Comparison of ENCODE assay signal across 11 cellular contexts in genomic region chr13:46603165-46603603, GRCh38. TPM values are rescaled to one million over a fixed set of nuclear protein-coding genes. Genes with fewer than 3 reads are reported as not detected.
DNase-seq lines count a peak whose midpoint lies in the region; ATAC-seq, FAIRE-seq and TF ChIP-seq lines count a peak whose summit lies in the region.
"Had no signal": no experiment of that assay in that cellular context is flagged by ENCODE, and none has a peak within 500 bp of the region (broad histone marks: within the 10 kb centered on the region; RNA-seq: fewer than 3 reads in every experiment).

No MANE protein-coding gene starts in this region.

- H3K4me3 Mint-ChIP-seq in astrocyte (ENCODE audit: unreplicated experiment): no peak overlapping the region

- no peaks in the 10 kb centered on the region for H3K9me3 ChIP-seq in BLaER1
- no peaks in the 10 kb centered on the region for H3K9me3 ChIP-seq in HCT116 (ENCODE audit: control insufficient read depth in 1 of 2, insufficient read depth in 1 of 2, low read depth in 1 of 2, low read length in 2 of 2)
- H3K9me3 ChIP-seq in astrocyte (ENCODE audit: insufficient read depth, low read depth, low read length): no peaks in the 10 kb centered on the region
- no peaks in the 10 kb centered on the region for H3K9me3 ChIP-seq in right lobe of liver

- H4K20me1 ChIP-seq in BLaER1: peaks cover 30% of the 10 kb centered on the region; the same call in 1 of the 2 replicates
- no peaks in the 10 kb centered on the region for H4K20me1 ChIP-seq in HCT116 (ENCODE audit: insufficient read depth)
- H4K20me1 ChIP-seq in astrocyte (ENCODE audit: insufficient read depth, low read length): peaks cover 86% of the 10 kb centered on the region

- H3K9me3 Mint-ChIP-seq in astrocyte (ENCODE audit: unreplicated experiment): no peaks in the 10 kb centered on the region

- 0 out of 2 replicates have a peak overlapping the region, but pooled peaks have one; percentile 18 for H3K4me2 ChIP-seq in BLaER1
- H3K4me2 ChIP-seq in HCT116 (ENCODE audit: low read length): peak overlapping the region; percentile 70
- H3K4me2 ChIP-seq in astrocyte (ENCODE audit: low read length): no peak overlapping the region

- no peak overlapping the region for H3K27ac Mint-ChIP-seq in astrocyte (ENCODE audit: unreplicated experiment)

- H3K27me3 ChIP-seq in BLaER1 (no peaks in the 10 kb centered on the region), HCT116 (ENCODE audit: insufficient read depth, low read length) (no peaks in the 10 kb centered on the region), astrocyte (ENCODE audit: insufficient read depth, low read length) (no peaks in the 10 kb centered on the region), right lobe of liver (no peaks in the 10 kb centered on the region)

- no peak overlapping the region for H3K9ac ChIP-seq in BLaER1
- H3K9ac ChIP-seq in HCT116 (ENCODE audit: low read length): peak overlapping the region; percentile 23
- H3K9ac ChIP-seq in astrocyte (ENCODE audit: low read length): no peak overlapping the region

- no peak overlapping the region for H3K4me3 ChIP-seq in BLaER1
- no peak overlapping the region for H3K4me3 ChIP-seq in HCT116 (replicated peaks in 1 of 2; ENCODE audit: low read depth in 1 of 2, low read length in 2 of 2)
- H3K4me3 ChIP-seq in astrocyte (ENCODE audit: insufficient read depth, low read depth, low read length): no peak overlapping the region
- H3K4me3 ChIP-seq in right lobe of liver: no peak overlapping the region

- H3K79me2 ChIP-seq in HCT116 (ENCODE audit: insufficient read depth, low read length): peaks cover 66% of the 10 kb centered on the region
- H3K79me2 ChIP-seq in astrocyte (ENCODE audit: insufficient read depth, low read length): peaks cover 71% of the 10 kb centered on the region

- H2AFZ ChIP-seq in HCT116 (ENCODE audit: low read depth, low read length, poor library complexity, severe bottlenecking) (no peak overlapping the region), astrocyte (ENCODE audit: low read depth, low read length) (no peak overlapping the region)

- peaks cover 27% of the 10 kb centered on the region for H3K4me1 Mint-ChIP-seq in astrocyte (ENCODE audit: low read depth, unreplicated experiment)

- POLR2A ChIA-PET in HCT116 (lab: Charles Lee): no interaction called here

- peak; percentile 9 to 66 (median 59); a peak in 4 of 6 replicates for TF ChIP-seq CTCF in HCT116 (IDR thresholded peaks at IDR 0.05 in 2 of 3, conservative IDR thresholded peaks at IDR 0.05 in 1 of 3; ENCODE audit: borderline replicate concordance in 1 of 3, insufficient read depth in 1 of 3, low read depth in 2 of 3, low read length in 2 of 3)
- peak; percentile 12 for TF ChIP-seq CTCF in astrocyte (IDR thresholded peaks at IDR 0.05; ENCODE audit: insufficient read depth, low read depth, low read length)
- TF ChIP-seq CTCF in right lobe of liver (IDR thresholded peaks at IDR 0.05): peak; percentile 35 to 49 (median 41)

- intact Hi-C loops in HCT116 (cut with micrococcal nuclease): loop anchor here (5.0 kb wide), 2 partner anchors 51 to 114 kb away; partner anchors contain the start of gene LRCH1
- intact Hi-C loops in right lobe of liver (cut with DNase I): no loop called here

- BruUV-seq in HCT116 (replicated peaks; lab: Mats Ljungman, UMichigan): no TSS peak

- DNase-seq in HCT116 (ENCODE audit: low read depth, low spot score) (no peak), astrocyte (ENCODE audit: low read depth) (no peak), right lobe of liver (no peak), NCI-H2029 treated with DMSO at 0.1 percent for 48 hours (lab: John Stamatoyannopoulos, UW) (no peak), anterior cingulate cortex (lab: John Stamatoyannopoulos, UW) (no peak)
- DNase-seq: activated CD4-positive, CD25-positive, alpha-beta regulatory T cell treated with anti-CD3 and anti-CD28 coated beads, Interleukin-2, amount 50 U/mL, for 72 hours; NCI-H2029 had no signal

- no peak for FAIRE-seq in astrocyte (lab: Jason Lieb, UNC)
- FAIRE-seq: bronchial epithelial cell had no signal

- RAD21 ChIA-PET in HCT116 (lab: Charles Lee; ENCODE audit: low non-redundant PET in 1 of 2, low total read pairs in 2 of 2, uncharacterized antibody in 2 of 2, unreplicated experiment in 2 of 2): no interaction called here

- H3K4me1 ChIP-seq in BLaER1 (peaks cover 97% of the 10 kb centered on the region), HCT116 (ENCODE audit: control insufficient read depth in 1 of 2, insufficient read depth in 2 of 2, low read length in 2 of 2) (peaks cover 69 to 84% of the 10 kb centered on the region in 2 experiments), astrocyte (ENCODE audit: insufficient read depth, low read length) (peaks cover 19% of the 10 kb centered on the region), right lobe of liver (peaks cover 0 to 80% (median 17%) of the 10 kb centered on the region in 4 donors)

- peak; percentile 27; the same call in 1 of the 2 replicates for TF ChIP-seq RAD21 in HCT116 (IDR thresholded peaks at IDR 0.05; ENCODE audit: low read depth)

- no peak overlapping the region for H3K27ac ChIP-seq in BLaER1
- no peak overlapping the region for H3K27ac ChIP-seq in HCT116 (ENCODE audit: low read depth, low read length)
- H3K27ac ChIP-seq in astrocyte (ENCODE audit: low read depth, low read length): no peak overlapping the region
- H3K27ac ChIP-seq in right lobe of liver: peak overlapping the region in 1 of 3 donors; percentile 30

- no peak for TF ChIP-seq POLR2A in HCT116 (IDR thresholded peaks at IDR 0.05; ENCODE audit: borderline replicate concordance, extremely low read depth, insufficient read depth, insufficient read length)
- TF ChIP-seq POLR2A in right lobe of liver (IDR thresholded peaks at IDR 0.05): no peak

- H3K36me3 Mint-ChIP-seq in astrocyte (ENCODE audit: low read depth, unreplicated experiment): peaks cover 4% of the 10 kb centered on the region

- ATAC-seq in HCT116 (peak; percentile 65), right lobe of liver (peak; percentile 34 to 58 (median 48)), HG03039 (IDR thresholded peaks at IDR 0.05; ENCODE audit: unreplicated experiment) (no peak), HG03175 (IDR thresholded peaks at IDR 0.05; ENCODE audit: unreplicated experiment) (no peak)

- H3K27me3 Mint-ChIP-seq in astrocyte (ENCODE audit: low read depth, unreplicated experiment): no peaks in the 10 kb centered on the region

- H3K36me3 ChIP-seq in BLaER1 (0 out of 2 replicates have a peak, but pooled peaks cover 4% of the 10 kb centered on the region), HCT116 (ENCODE audit: control insufficient read depth in 1 of 2, insufficient read depth in 2 of 2, low read length in 2 of 2) (no peaks in the 10 kb centered on the region), astrocyte (ENCODE audit: insufficient read depth, low read length) (no peaks in the 10 kb centered on the region), right lobe of liver (no peaks in the 10 kb centered on the region)

- H3K9me2 ChIP-seq in HCT116 (ENCODE audit: insufficient read depth): no peaks in the 10 kb centered on the region

- CTCF ChIA-PET in HCT116 (lab: Charles Lee): interaction anchor here (0.5 to 2.2 kb wide), 4 partner anchors 8 to 134 kb away, joined by 3 to 7 read pairs (median 4); no protein-coding TSS in a partner anchor

- WGBS in right lobe of liver (ENCODE audit: insufficient coverage, low coverage, low lambda C conversion rate, missing lambda C conversion rate): 41% methylated on average over 4 of the region's 4 CpGs

TF ChIP-seq in HCT116, 20 proteins besides CTCF, POLR2A, EP300 and RAD21 (continues in another document):
- TF ChIP-seq SP1 (IDR thresholded peaks at IDR 0.05; ENCODE audit: low read depth) (no peak), EZH2phosphoT487 (IDR thresholded peaks at IDR 0.05; ENCODE audit: borderline replicate concordance) (no peak), EGR1 (IDR thresholded peaks at IDR 0.05; ENCODE audit: low read depth) (no peak), TCF7L2 (IDR thresholded peaks at IDR 0.05; ENCODE audit: borderline replicate concordance, extremely low read depth, insufficient read depth, insufficient read length) (no peak), ZFX (IDR thresholded peaks at IDR 0.05) (no peak), YY1 (IDR thresholded peaks at IDR 0.05; ENCODE audit: extremely low read depth, insufficient replicate concordance, low read depth, low read length) (no peak), FOSL1 (IDR thresholded peaks at IDR 0.05; ENCODE audit: low read depth) (no peak), JUND (IDR thresholded peaks at IDR 0.05) (no peak), CEBPB (IDR thresholded peaks at IDR 0.05; ENCODE audit: low read depth) (no peak), POLR2AphosphoS5 (IDR thresholded peaks at IDR 0.05; ENCODE audit: low read depth, low read length) (no peak), ELF1 (IDR thresholded peaks at IDR 0.05; ENCODE audit: borderline replicate concordance, low read depth) (no peak), EZH2 (IDR thresholded peaks at IDR 0.05) (no peak), REST (IDR thresholded peaks at IDR 0.05; ENCODE audit: low read depth) (no peak), SIN3A (IDR thresholded peaks at IDR 0.05; ENCODE audit: low read depth) (no peak), SRF (IDR thresholded peaks at IDR 0.05; ENCODE audit: low read depth) (no peak)

RNA-seq across cellular contexts. Expression of gene LRCH1, which starts 50.2 kb away (rescaled TPM):
- total RNA-seq in HCT116 (2021; ENCODE audit: unreplicated experiment) (15.6 TPM), astrocyte (17.4 and 17.7 TPM in 2 replicates), right lobe of liver (1 to 10 TPM; 5.4 to 9.6 (median 7.7) TPM)
- polyA plus RNA-seq in HCT116 (2012): 6.1 and 6.9 TPM in 2 replicates

Comparison
In these comparisons a context has a peak if more than half of its experiments do, and no peak if none do; other contexts are left out.
1. ATAC-seq: peak in HCT116 (single experiment) and right lobe of liver (4 of 4); none in HG03039 (single experiment) and HG03175 (single experiment).
2. Peak in every context shown above with its lines, with median percentiles within 50 percentile points of each other: CTCF ChIP-seq.